ENCODE assay signal across 1 cellular context in the genomic region with DNA sequence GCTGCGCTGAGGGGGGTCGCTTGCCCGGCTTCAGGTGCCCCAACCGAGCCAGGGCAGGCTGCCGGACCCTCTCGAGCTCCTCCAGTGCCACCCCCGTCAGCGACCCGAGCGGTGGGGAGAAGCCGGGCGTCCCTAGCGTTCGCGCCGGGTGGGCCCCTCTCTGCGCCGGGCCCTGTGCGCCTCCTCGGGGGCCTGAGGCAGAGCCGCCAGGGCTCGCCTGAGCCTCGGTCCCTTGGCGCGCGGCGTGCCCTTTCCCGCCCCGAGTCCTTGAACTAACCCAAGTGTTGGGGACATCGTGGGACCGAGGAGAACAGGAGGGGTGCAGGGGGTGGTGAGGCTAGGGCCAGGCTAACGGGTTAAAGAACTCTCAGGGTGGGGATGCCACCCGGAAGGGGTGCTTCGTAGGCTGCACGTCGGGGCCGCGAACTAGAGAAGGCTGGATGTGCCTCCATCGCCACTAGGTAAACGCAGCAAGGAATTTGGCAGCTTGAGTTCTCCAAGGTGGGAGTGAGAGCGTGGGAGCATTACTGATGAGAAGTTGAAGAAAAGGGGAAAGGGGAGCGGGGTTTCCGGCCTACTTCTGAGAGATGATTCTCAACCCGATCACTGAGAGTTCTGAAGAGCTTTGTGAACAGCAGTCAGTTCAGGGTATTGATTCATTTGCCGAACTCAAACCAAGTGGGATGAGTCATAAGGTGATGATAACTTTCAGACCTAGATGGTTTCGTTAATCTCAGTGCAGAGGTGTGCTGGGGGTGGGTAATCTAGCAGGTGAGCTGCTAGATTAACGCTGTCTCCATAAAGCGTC.
TF ChIP-seq lines count a peak whose summit lies in the region.

No MANE protein-coding gene starts in this region.

TF ChIP-seq in K562, 482 proteins besides CTCF, POLR2A, EP300 and RAD21 (continued from another document and continues in another):
- TF ChIP-seq SMARCC2 (IDR thresholded peaks at IDR 0.05; ENCODE audit: low read depth) (peak; percentile 37; the same call in 1 of the 2 replicates), ZNF23 (CRISPR knock-in tag; IDR thresholded peaks at IDR 0.05) (no peak), FOXA1 (IDR thresholded peaks at IDR 0.05; ENCODE audit: borderline replicate concordance) (no peak), CAMTA2 (CRISPR knock-in tag; conservative IDR thresholded peaks at IDR 0.05) (no peak), TOE1 (IDR thresholded peaks at IDR 0.05; ENCODE audit: borderline replicate concordance) (0 out of 2 replicates have a peak, but pooled peaks have one; percentile 19), TOE1 (CRISPR knock-in tag; IDR thresholded peaks at IDR 0.05; ENCODE audit: borderline replicate concordance, low read depth) (no peak), EZH2 (IDR thresholded peaks at IDR 0.05; ENCODE audit: borderline replicate concordance, low read depth, low read length) (no peak), NR2C2 (CRISPR knock-in tag; IDR thresholded peaks at IDR 0.05) (no peak), NR2C2 (tag; IDR thresholded peaks at IDR 0.05) (peak; percentile 9), SMARCA4 (IDR thresholded peaks at IDR 0.05) (peak; percentile 60; the same call in 1 of the 2 replicates), ZNF12 (CRISPR knock-in tag; IDR thresholded peaks at IDR 0.05) (peak; percentile 84), POLR2G (IDR thresholded peaks at IDR 0.05; ENCODE audit: low read depth, low read length) (peak; percentile 62), PURB (CRISPR knock-in tag; IDR thresholded peaks at IDR 0.05; ENCODE audit: low read depth) (no peak), MTF1 (CRISPR knock-in tag; IDR thresholded peaks at IDR 0.05; ENCODE audit: borderline replicate concordance) (no peak), MBD2 (IDR thresholded peaks at IDR 0.05; ENCODE audit: borderline replicate concordance, low read depth) (no peak), ZEB2 (IDR thresholded peaks at IDR 0.05) (peak; percentile 89), ZNF134 (CRISPR knock-in tag; conservative IDR thresholded peaks at IDR 0.05) (no peak), SNRNP70 (optimal IDR thresholded peaks at IDR 0.05; ENCODE audit: low read depth, low read length) (no peak), ZNF224 (CRISPR knock-in tag; IDR thresholded peaks at IDR 0.05) (no peak), BCL6 (CRISPR knock-in tag; IDR thresholded peaks at IDR 0.05) (no peak), BRD9 (IDR thresholded peaks at IDR 0.05; ENCODE audit: low read depth, partially characterized antibody) (no peak), ZNF507 (tag; conservative IDR thresholded peaks at IDR 0.05) (no peak), CHD4 (IDR thresholded peaks at IDR 0.05; ENCODE audit: insufficient read depth, insufficient replicate concordance, low read depth, low read length, poor library complexity, severe bottlenecking) (no peak), PHF20 (IDR thresholded peaks at IDR 0.05; ENCODE audit: partially characterized antibody) (no peak), ZNF766 (CRISPR knock-in tag; conservative IDR thresholded peaks at IDR 0.05) (no peak), L3MBTL2 (IDR thresholded peaks at IDR 0.05) (no peak)
- TF ChIP-seq, protein P1, sequence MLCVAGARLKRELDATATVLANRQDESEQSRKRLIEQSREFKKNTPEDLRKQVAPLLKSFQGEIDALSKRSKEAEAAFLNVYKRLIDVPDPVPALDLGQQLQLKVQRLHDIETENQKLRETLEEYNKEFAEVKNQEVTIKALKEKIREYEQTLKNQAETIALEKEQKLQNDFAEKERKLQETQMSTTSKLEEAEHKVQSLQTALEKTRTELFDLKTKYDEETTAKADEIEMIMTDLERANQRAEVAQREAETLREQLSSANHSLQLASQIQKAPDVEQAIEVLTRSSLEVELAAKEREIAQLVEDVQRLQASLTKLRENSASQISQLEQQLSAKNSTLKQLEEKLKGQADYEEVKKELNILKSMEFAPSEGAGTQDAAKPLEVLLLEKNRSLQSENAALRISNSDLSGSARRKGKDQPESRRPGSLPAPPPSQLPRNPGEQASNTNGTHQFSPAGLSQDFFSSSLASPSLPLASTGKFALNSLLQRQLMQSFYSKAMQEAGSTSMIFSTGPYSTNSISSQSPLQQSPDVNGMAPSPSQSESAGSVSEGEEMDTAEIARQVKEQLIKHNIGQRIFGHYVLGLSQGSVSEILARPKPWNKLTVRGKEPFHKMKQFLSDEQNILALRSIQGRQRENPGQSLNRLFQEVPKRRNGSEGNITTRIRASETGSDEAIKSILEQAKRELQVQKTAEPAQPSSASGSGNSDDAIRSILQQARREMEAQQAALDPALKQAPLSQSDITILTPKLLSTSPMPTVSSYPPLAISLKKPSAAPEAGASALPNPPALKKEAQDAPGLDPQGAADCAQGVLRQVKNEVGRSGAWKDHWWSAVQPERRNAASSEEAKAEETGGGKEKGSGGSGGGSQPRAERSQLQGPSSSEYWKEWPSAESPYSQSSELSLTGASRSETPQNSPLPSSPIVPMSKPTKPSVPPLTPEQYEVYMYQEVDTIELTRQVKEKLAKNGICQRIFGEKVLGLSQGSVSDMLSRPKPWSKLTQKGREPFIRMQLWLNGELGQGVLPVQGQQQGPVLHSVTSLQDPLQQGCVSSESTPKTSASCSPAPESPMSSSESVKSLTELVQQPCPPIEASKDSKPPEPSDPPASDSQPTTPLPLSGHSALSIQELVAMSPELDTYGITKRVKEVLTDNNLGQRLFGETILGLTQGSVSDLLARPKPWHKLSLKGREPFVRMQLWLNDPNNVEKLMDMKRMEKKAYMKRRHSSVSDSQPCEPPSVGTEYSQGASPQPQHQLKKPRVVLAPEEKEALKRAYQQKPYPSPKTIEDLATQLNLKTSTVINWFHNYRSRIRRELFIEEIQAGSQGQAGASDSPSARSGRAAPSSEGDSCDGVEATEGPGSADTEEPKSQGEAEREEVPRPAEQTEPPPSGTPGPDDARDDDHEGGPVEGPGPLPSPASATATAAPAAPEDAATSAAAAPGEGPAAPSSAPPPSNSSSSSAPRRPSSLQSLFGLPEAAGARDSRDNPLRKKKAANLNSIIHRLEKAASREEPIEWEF (CRISPR knock-in tag; IDR thresholded peaks at IDR 0.05) = no peak
- TF ChIP-seq, protein P2, sequence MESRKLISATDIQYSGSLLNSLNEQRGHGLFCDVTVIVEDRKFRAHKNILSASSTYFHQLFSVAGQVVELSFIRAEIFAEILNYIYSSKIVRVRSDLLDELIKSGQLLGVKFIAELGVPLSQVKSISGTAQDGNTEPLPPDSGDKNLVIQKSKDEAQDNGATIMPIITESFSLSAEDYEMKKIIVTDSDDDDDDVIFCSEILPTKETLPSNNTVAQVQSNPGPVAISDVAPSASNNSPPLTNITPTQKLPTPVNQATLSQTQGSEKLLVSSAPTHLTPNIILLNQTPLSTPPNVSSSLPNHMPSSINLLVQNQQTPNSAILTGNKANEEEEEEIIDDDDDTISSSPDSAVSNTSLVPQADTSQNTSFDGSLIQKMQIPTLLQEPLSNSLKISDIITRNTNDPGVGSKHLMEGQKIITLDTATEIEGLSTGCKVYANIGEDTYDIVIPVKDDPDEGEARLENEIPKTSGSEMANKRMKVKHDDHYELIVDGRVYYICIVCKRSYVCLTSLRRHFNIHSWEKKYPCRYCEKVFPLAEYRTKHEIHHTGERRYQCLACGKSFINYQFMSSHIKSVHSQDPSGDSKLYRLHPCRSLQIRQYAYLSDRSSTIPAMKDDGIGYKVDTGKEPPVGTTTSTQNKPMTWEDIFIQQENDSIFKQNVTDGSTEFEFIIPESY (CRISPR knock-in tag; IDR thresholded peaks at IDR 0.05) = 0 out of 2 replicates have a peak, but pooled peaks have one; percentile 23
- TF ChIP-seq, protein P3, sequence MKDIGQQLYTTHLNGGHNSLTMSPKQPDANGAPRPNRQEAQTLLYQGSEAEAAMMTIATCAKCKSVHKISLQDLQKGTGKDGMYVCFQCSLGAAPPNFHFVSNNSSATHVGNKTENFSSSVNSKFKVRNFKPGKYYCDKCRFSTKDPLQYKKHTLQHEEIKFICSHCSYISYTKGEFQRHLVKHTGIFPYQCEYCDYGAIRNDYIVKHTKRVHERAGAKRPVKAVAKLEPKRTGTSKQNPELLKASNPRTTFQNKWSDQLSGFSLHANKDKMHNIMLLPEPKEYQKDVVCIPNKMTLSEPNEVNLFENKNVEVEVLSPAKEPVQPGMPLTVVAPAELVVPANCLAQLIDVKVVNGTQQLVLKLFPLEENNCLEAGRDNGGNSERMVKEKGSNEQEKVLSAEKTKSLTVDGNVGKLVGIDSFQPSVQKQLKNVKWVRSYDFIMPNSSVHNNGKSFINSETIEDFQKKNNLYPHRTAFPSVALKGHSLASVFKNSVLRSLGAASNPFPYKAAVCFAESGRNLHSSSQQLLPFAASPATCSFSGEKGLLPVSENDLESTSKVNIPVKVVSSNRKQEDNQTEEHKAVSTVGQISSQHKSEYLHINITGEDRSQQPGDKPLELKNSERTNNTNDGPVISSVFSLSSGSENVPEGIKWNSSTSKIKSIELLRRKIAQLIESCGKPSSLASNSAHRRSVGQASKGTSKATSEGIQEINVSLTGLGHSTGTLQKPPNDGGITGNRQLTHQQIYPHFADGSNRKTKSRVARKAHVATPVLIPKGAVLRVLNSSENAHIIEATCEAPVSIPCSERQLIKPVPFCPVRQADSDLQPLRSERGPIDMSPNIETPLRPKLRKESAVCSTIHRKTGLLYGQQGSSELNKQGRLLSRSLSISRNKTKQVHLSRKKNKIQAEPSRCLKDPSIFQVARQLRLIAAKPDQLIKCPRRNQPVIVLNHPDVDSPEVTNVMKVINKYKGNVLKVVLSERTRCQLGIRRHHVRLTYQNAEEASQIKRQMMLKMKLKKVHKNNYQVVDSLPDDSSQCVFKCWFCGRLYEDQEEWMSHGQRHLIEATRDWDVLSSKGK (CRISPR knock-in tag; IDR thresholded peaks at IDR 0.05) = no peak
- TF ChIP-seq, protein P4, sequence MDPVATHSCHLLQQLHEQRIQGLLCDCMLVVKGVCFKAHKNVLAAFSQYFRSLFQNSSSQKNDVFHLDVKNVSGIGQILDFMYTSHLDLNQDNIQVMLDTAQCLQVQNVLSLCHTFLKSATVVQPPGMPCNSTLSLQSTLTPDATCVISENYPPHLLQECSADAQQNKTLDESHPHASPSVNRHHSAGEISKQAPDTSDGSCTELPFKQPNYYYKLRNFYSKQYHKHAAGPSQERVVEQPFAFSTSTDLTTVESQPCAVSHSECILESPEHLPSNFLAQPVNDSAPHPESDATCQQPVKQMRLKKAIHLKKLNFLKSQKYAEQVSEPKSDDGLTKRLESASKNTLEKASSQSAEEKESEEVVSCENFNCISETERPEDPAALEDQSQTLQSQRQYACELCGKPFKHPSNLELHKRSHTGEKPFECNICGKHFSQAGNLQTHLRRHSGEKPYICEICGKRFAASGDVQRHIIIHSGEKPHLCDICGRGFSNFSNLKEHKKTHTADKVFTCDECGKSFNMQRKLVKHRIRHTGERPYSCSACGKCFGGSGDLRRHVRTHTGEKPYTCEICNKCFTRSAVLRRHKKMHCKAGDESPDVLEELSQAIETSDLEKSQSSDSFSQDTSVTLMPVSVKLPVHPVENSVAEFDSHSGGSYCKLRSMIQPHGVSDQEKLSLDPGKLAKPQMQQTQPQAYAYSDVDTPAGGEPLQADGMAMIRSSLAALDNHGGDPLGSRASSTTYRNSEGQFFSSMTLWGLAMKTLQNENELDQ (CRISPR knock-in tag; IDR thresholded peaks at IDR 0.05; ENCODE audit: borderline replicate concordance) = no peak
- TF ChIP-seq, protein P5, sequence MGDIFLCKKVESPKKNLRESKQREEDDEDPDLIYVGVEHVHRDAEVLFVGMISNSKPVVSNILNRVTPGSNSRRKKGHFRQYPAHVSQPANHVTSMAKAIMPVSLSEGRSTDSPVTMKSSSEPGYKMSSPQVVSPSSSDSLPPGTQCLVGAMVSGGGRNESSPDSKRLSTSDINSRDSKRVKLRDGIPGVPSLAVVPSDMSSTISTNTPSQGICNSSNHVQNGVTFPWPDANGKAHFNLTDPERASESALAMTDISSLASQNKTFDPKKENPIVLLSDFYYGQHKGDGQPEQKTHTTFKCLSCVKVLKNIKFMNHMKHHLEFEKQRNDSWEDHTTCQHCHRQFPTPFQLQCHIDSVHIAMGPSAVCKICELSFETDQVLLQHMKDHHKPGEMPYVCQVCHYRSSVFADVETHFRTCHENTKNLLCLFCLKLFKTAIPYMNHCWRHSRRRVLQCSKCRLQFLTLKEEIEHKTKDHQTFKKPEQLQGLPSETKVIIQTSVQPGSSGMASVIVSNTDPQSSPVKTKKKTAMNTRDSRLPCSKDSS (IDR thresholded peaks at IDR 0.05; ENCODE audit: low read depth, partially characterized antibody) = no peak
- TF ChIP-seq, protein P6, sequence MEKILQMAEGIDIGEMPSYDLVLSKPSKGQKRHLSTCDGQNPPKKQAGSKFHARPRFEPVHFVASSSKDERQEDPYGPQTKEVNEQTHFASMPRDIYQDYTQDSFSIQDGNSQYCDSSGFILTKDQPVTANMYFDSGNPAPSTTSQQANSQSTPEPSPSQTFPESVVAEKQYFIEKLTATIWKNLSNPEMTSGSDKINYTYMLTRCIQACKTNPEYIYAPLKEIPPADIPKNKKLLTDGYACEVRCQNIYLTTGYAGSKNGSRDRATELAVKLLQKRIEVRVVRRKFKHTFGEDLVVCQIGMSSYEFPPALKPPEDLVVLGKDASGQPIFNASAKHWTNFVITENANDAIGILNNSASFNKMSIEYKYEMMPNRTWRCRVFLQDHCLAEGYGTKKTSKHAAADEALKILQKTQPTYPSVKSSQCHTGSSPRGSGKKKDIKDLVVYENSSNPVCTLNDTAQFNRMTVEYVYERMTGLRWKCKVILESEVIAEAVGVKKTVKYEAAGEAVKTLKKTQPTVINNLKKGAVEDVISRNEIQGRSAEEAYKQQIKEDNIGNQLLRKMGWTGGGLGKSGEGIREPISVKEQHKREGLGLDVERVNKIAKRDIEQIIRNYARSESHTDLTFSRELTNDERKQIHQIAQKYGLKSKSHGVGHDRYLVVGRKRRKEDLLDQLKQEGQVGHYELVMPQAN (IDR thresholded peaks at IDR 0.05; ENCODE audit: borderline replicate concordance) = 0 out of 2 replicates have a peak, but pooled peaks have one; percentile 1
- TF ChIP-seq, protein P7, sequence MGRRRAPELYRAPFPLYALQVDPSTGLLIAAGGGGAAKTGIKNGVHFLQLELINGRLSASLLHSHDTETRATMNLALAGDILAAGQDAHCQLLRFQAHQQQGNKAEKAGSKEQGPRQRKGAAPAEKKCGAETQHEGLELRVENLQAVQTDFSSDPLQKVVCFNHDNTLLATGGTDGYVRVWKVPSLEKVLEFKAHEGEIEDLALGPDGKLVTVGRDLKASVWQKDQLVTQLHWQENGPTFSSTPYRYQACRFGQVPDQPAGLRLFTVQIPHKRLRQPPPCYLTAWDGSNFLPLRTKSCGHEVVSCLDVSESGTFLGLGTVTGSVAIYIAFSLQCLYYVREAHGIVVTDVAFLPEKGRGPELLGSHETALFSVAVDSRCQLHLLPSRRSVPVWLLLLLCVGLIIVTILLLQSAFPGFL (CRISPR knock-in tag; IDR thresholded peaks at IDR 0.05) = peak; percentile 91; the same call in 1 of the 2 replicates
- TF ChIP-seq, protein P8, sequence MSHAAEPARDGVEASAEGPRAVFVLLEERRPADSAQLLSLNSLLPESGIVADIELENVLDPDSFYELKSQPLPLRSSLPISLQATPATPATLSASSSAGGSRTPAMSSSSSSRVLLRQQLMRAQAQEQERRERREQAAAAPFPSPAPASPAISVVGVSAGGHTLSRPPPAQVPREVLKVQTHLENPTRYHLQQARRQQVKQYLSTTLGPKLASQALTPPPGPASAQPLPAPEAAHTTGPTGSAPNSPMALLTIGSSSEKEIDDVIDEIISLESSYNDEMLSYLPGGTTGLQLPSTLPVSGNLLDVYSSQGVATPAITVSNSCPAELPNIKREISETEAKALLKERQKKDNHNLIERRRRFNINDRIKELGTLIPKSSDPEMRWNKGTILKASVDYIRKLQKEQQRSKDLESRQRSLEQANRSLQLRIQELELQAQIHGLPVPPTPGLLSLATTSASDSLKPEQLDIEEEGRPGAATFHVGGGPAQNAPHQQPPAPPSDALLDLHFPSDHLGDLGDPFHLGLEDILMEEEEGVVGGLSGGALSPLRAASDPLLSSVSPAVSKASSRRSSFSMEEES (CRISPR knock-in tag; IDR thresholded peaks at IDR 0.05) = no peak
